ENCODE assay signal across 25 cellular contexts in genomic region chr5:18517641-18518380, GRCh38.
"Had no signal": no experiment of that assay in that cellular context is flagged by ENCODE, and none has a peak within 500 bp of the region (broad histone marks: within the 10 kb centered on the region; RNA-seq: fewer than 3 reads in every experiment).

No MANE protein-coding gene starts in this region.

- DNase-seq: stimulated activated CD4-positive, alpha-beta T cell treated with anti-CD3 and anti-CD28 coated beads, Interleukin-2, amount 100 ng/mL, for 48 hours; stimulated activated CD4-positive, alpha-beta T cell treated with anti-CD3 and anti-CD28 coated beads, Interleukin-4, amount 100 ng/mL, for 1 hour; stimulated activated CD4-positive, alpha-beta T cell treated with anti-CD3 and anti-CD28 coated beads, Interleukin-4, amount 100 ng/mL, for 24 hours; stimulated activated CD4-positive, alpha-beta T cell treated with anti-CD3 and anti-CD28 coated beads, Interleukin-4, amount 100 ng/mL, for 4 hours; stimulated activated CD8-positive, alpha-beta memory T cell treated with anti-CD3 and anti-CD28 coated beads, Interleukin-4, amount 100 ng/mL, for 48 hours; stimulated activated naive B cell treated with anti-CD40 and anti-IgM and Interleukin-4, amounts not matched to agents 10 μg/mL and 1 μg/mL and 100 μg/mL, for 72 hours; stimulated activated naive CD4-positive, alpha-beta T cell; stimulated activated naive CD4-positive, alpha-beta T cell treated with Interleukin-2 at 50 U/mL for 16 hours; stimulated activated naive CD8-positive, alpha-beta T cell treated with anti-CD3 and anti-CD28 coated beads, Interleukin-15, amount 100 ng/mL, for 72 hours; stimulated activated naive CD8-positive, alpha-beta T cell treated with anti-CD3 and anti-CD28 coated beads, Interleukin-15, Interleukin-2, amounts not matched to agents 100 U/mL and 50 U/mL, for 24 hours; stomach; substantia nigra; testis; thyroid gland; tibial artery; transverse colon; trophoblast cell; upper lobe of left lung; upper lobe of right lung; uterus had no signal

- H3K9me3 ChIP-seq: suprapubic skin, testis, thoracic aorta, thyroid gland, tibial artery, transverse colon, upper lobe of left lung, upper lobe of right lung, uterus, vagina had no signal

- FAIRE-seq: urothelium cell line had no signal

- H3K36me3 ChIP-seq: stomach, suprapubic skin, thoracic aorta, thyroid gland, tibial artery, tibial nerve, transverse colon, upper lobe of left lung, upper lobe of right lung, uterus, vagina had no signal

- H3K4me1 ChIP-seq: stomach, suprapubic skin, testis, thyroid gland, tibial artery, tibial nerve, transverse colon, upper lobe of left lung, upper lobe of right lung, uterus, vagina had no signal

- H3K27me3 ChIP-seq: stomach, suprapubic skin, testis, thyroid gland, tibial artery, tibial nerve, transverse colon, upper lobe of left lung, upper lobe of right lung, uterus, vagina had no signal

- H3K4me3 ChIP-seq: stomach, suprapubic skin, testis, thoracic aorta, thyroid gland, tibial artery, tibial nerve, transverse colon, upper lobe of left lung, upper lobe of right lung, uterus, vagina had no signal
